In the genomic region with DNA sequence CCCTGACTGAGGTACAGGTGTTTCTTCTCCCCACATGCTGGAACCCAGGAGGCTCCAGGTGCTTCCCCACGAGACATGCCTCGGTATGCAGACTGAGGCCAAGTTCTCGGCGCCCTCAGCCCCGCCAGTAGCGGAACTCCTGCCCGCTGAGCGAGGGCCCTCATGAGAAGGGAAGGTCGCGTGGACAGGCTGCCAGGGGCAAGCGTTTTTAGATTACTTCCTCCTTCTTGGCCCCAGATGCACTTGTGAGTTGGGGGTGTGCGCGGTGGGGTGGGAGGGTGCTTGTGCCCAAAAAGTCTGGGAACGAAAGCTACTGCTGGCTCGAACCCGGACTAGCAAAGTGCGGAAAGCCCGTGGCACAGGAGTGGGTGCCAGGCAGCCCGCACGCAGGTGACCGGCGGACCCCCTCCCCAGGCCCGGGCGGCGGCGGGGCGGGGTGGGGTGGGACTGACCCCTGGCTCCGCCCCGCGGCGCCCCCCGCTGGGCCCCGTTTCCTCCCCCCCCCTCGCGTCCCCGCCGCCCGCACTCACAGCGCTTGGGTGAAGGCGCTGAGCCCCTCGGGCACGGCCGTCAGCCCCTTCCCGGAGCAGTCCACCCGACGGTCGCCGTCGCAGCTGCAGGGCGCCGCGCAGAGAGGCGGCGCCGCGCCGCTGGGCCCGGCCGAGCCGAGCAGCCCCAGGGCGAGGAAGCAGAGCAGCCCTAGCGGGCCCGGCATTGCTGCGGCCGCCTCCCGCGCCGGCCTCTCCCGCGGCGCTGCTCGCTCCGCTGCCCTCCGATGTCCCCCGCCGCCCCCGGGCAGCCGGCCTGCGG, we compare ENCODE assay signal across 1 cellular context.
TF ChIP-seq lines count a peak whose summit lies in the region.

No MANE protein-coding gene starts in this region.

TF ChIP-seq in HepG2, 621 proteins besides CTCF, POLR2A, EP300 and RAD21 (continued from another document):
- no peak for TF ChIP-seq NPAS2 (CRISPR knock-in tag; IDR thresholded peaks at IDR 0.05; ENCODE audit: borderline replicate concordance)
- no peak for TF ChIP-seq ZNF143 (CRISPR knock-in tag; IDR thresholded peaks at IDR 0.05)
- no peak for TF ChIP-seq ELF4 (CRISPR knock-in tag; IDR thresholded peaks at IDR 0.05; ENCODE audit: borderline replicate concordance)
- TF ChIP-seq ZNF816 (CRISPR knock-in tag; IDR thresholded peaks at IDR 0.05; ENCODE audit: borderline replicate concordance): 0 out of 2 replicates have a peak, but pooled peaks have one; percentile 43
- no peak for TF ChIP-seq SIN3B (IDR thresholded peaks at IDR 0.05; ENCODE audit: low read length)
- TF ChIP-seq, protein P1, sequence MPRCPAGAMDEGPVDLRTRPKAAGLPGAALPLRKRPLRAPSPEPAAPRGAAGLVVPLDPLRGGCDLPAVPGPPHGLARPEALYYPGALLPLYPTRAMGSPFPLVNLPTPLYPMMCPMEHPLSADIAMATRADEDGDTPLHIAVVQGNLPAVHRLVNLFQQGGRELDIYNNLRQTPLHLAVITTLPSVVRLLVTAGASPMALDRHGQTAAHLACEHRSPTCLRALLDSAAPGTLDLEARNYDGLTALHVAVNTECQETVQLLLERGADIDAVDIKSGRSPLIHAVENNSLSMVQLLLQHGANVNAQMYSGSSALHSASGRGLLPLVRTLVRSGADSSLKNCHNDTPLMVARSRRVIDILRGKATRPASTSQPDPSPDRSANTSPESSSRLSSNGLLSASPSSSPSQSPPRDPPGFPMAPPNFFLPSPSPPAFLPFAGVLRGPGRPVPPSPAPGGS (CRISPR knock-in tag; IDR thresholded peaks at IDR 0.05): no peak; the same call in 1 of the 2 replicates
- TF ChIP-seq REPIN1 (CRISPR knock-in tag; IDR thresholded peaks at IDR 0.05; ENCODE audit: borderline replicate concordance, low read depth): no peak
- TF ChIP-seq HMG20B (CRISPR knock-in tag; conservative IDR thresholded peaks at IDR 0.05): no peak
- TF ChIP-seq NCOA1 (CRISPR knock-in tag; IDR thresholded peaks at IDR 0.05): no peak
- TF ChIP-seq MYNN (CRISPR knock-in tag; IDR thresholded peaks at IDR 0.05; ENCODE audit: low read depth): no peak
- TF ChIP-seq ZNF598 (CRISPR knock-in tag; IDR thresholded peaks at IDR 0.05; ENCODE audit: borderline replicate concordance): no peak
- TF ChIP-seq MAFF (IDR thresholded peaks at IDR 0.05; ENCODE audit: low read depth, low read length): no peak
- no peak for TF ChIP-seq RAD51 (IDR thresholded peaks at IDR 0.05; ENCODE audit: borderline replicate concordance)
- no peak for TF ChIP-seq ZNF121 (CRISPR knock-in tag; IDR thresholded peaks at IDR 0.05)
- no peak; the same call in 1 of the 2 replicates for TF ChIP-seq ZC3H13 (CRISPR knock-in tag; IDR thresholded peaks at IDR 0.05)
- TF ChIP-seq RFXAP (CRISPR knock-in tag; IDR thresholded peaks at IDR 0.05; ENCODE audit: borderline replicate concordance): no peak
- TF ChIP-seq CREM (IDR thresholded peaks at IDR 0.05): no peak
- TF ChIP-seq CREM (CRISPR knock-in tag; IDR thresholded peaks at IDR 0.05): no peak
- no peak for TF ChIP-seq POLR2AphosphoS5 (IDR thresholded peaks at IDR 0.05; ENCODE audit: low read depth, low read length)
- 0 out of 2 replicates have a peak, but pooled peaks have one; percentile 54 for TF ChIP-seq HOXD1 (CRISPR knock-in tag; IDR thresholded peaks at IDR 0.05)
